In genomic region chr9:37969130-37969529, GRCh38 we compare ENCODE assay signal across 13 cellular contexts.
A peak's percentile ranks its signal among the peaks of the same experiment; 100 is the strongest.
DNase-seq lines count a peak whose midpoint lies in the region; FAIRE-seq and TF ChIP-seq lines count a peak whose summit lies in the region.
"Had no signal": no experiment of that assay in that cellular context is flagged by ENCODE, and none has a peak within 500 bp of the region (broad histone marks: within the 10 kb centered on the region; RNA-seq: fewer than 3 reads in every experiment).

No MANE protein-coding gene starts in this region.

- H3K4me2 ChIP-seq in Karpas-422 (ENCODE audit: low read depth, low read length, poor library complexity, severe bottlenecking) (no peak overlapping the region), astrocyte (ENCODE audit: low read length) (peak overlapping the region; percentile 44)

- H3K27ac ChIP-seq in Karpas-422 (ENCODE audit: low read length), result peak overlapping the region; percentile 34
- H3K27ac ChIP-seq in astrocyte (ENCODE audit: low read depth, low read length), result peak overlapping the region; percentile 57
- peak overlapping the region; percentile 78 to 93 (median 87) for H3K27ac ChIP-seq in stomach

- H3K4me1 Mint-ChIP-seq in astrocyte (ENCODE audit: low read depth, unreplicated experiment), result peaks cover 66% of the 10 kb centered on the region

- H3K4me1 ChIP-seq in Karpas-422 (ENCODE audit: low read length), result peaks cover 47% of the 10 kb centered on the region
- H3K4me1 ChIP-seq in astrocyte (ENCODE audit: insufficient read depth, low read length), result peaks cover 53% of the 10 kb centered on the region
- peaks cover 61 to 82% (median 71%) of the 10 kb centered on the region in 4 donors for H3K4me1 ChIP-seq in stomach

- H3K36me3 Mint-ChIP-seq in astrocyte (ENCODE audit: low read depth, unreplicated experiment), result peaks cover 33% of the 10 kb centered on the region
- H3K36me3 Mint-ChIP-seq: activated naive CD4-positive, alpha-beta T cell treated with anti-CD3 and anti-CD28 coated beads, Interleukin-2, amount 50 U/mL, for 72 hours; naive thymus-derived CD4-positive, alpha-beta T cell had no signal

- WGBS in stomach, 5 donors, result 18 to 43% (median 32%) methylated on average over 2 of the region's 2 CpGs

- H3K27me3 ChIP-seq in Karpas-422 (ENCODE audit: low read length), result no peaks in the 10 kb centered on the region
- no peaks in the 10 kb centered on the region for H3K27me3 ChIP-seq in astrocyte (ENCODE audit: insufficient read depth, low read length)
- H3K27me3 ChIP-seq in stomach, result no peaks in the 10 kb centered on the region

- no peaks in the 10 kb centered on the region for H3K9me3 Mint-ChIP-seq in astrocyte (ENCODE audit: unreplicated experiment)
- H3K9me3 Mint-ChIP-seq: activated naive CD4-positive, alpha-beta T cell treated with anti-CD3 and anti-CD28 coated beads, Interleukin-2, amount 50 U/mL, for 72 hours; endodermal cell; naive thymus-derived CD4-positive, alpha-beta T cell had no signal

- H3K36me3 ChIP-seq in Karpas-422 (ENCODE audit: insufficient read depth, low read length), result no peaks in the 10 kb centered on the region
- H3K36me3 ChIP-seq in astrocyte (ENCODE audit: insufficient read depth, low read length), result peaks cover 5% of the 10 kb centered on the region
- H3K36me3 ChIP-seq in stomach, result peaks cover 4 to 19% (median 9%) of the 10 kb centered on the region in 4 donors

- no peak for TF ChIP-seq POLR2A in stomach (IDR thresholded peaks at IDR 0.05)

- H4K20me1 ChIP-seq in Karpas-422 (ENCODE audit: insufficient read depth, low read depth, low read length) (no peaks in the 10 kb centered on the region; the same call in 1 of the 2 replicates), astrocyte (ENCODE audit: insufficient read depth, low read length) (peaks cover 20% of the 10 kb centered on the region)

- no peaks in the 10 kb centered on the region for H3K27me3 Mint-ChIP-seq in astrocyte (ENCODE audit: low read depth, unreplicated experiment)

- peak overlapping the region; percentile 3; the same call in 1 of the 2 replicates for H3K9ac ChIP-seq in Karpas-422 (ENCODE audit: low read length)
- H3K9ac ChIP-seq in astrocyte (ENCODE audit: low read length), result peak overlapping the region; percentile 6

- TF ChIP-seq CTCF in astrocyte (IDR thresholded peaks at IDR 0.05; ENCODE audit: insufficient read depth, low read depth, low read length), result no peak
- TF ChIP-seq CTCF in stomach (IDR thresholded peaks at IDR 0.05), result no peak

- H3K4me3 ChIP-seq in Karpas-422 (ENCODE audit: low read length) (no peak overlapping the region), astrocyte (ENCODE audit: insufficient read depth, low read depth, low read length) (no peak overlapping the region), stomach (no peak overlapping the region)

- H3K79me2 ChIP-seq in Karpas-422 (ENCODE audit: low read length) (peaks cover 16% of the 10 kb centered on the region), astrocyte (ENCODE audit: insufficient read depth, low read length) (peaks cover 58% of the 10 kb centered on the region)

- H3K9me2 ChIP-seq in Karpas-422 (replicated peaks; ENCODE audit: insufficient read depth, low read length), result no peaks in the 10 kb centered on the region

- H3K4me3 Mint-ChIP-seq in astrocyte (ENCODE audit: unreplicated experiment), result no peak overlapping the region
- H3K4me3 Mint-ChIP-seq: endodermal cell; naive thymus-derived CD4-positive, alpha-beta T cell had no signal

- TF ChIP-seq EP300 in stomach (IDR thresholded peaks at IDR 0.05), result no peak

- DNase-seq in Karpas-422, result no peak
- peak; percentile 55 for DNase-seq in astrocyte (ENCODE audit: low read depth)
- peak; percentile 38 for DNase-seq in hepatic stellate cell (ENCODE audit: low spot score)
- DNase-seq in stomach, result peak; percentile 95
- DNase-seq in stimulated activated CD4-positive, alpha-beta T cell treated with anti-CD3 and anti-CD28 coated beads, Interleukin-1b, Interleukin-23, amount 100 ng/mL, for 48 hours, result no peak
- no peak for DNase-seq in T1000 (lab: John Stamatoyannopoulos, UW)
- no peak for DNase-seq in NCI-H187 treated with DMSO at 0.1 percent for 48 hours (lab: John Stamatoyannopoulos, UW)
- no peak for DNase-seq in effector CD8-positive, alpha-beta T cell (lab: John Stamatoyannopoulos, UW)
- DNase-seq: DMS 273 treated with DMSO at 0.1 percent for 48 hours; endodermal cell; naive thymus-derived CD4-positive, alpha-beta T cell; NCI-H524 treated with DMSO at 0.1 percent for 48 hours had no signal

- H3K27ac Mint-ChIP-seq in astrocyte (ENCODE audit: unreplicated experiment), result no peak overlapping the region
- H3K27ac Mint-ChIP-seq: activated naive CD4-positive, alpha-beta T cell treated with anti-CD3 and anti-CD28 coated beads, Interleukin-2, amount 50 U/mL, for 72 hours; endodermal cell; naive thymus-derived CD4-positive, alpha-beta T cell had no signal

- no peak overlapping the region for H2AFZ ChIP-seq in Karpas-422 (ENCODE audit: low read length)
- no peak overlapping the region for H2AFZ ChIP-seq in astrocyte (ENCODE audit: low read depth, low read length)

- intact Hi-C loops in stomach (cut with DNase I; ENCODE audit: low total_unique reads), result no loop called here

- H3K9me3 ChIP-seq in Karpas-422 (ENCODE audit: low read length), result no peaks in the 10 kb centered on the region
- no peaks in the 10 kb centered on the region for H3K9me3 ChIP-seq in astrocyte (ENCODE audit: insufficient read depth, low read depth, low read length)
- no peaks in the 10 kb centered on the region for H3K9me3 ChIP-seq in stomach

- no peak for FAIRE-seq in astrocyte (lab: Jason Lieb, UNC)

Comparison
In these comparisons a context has a peak if more than half of its experiments do, and no peak if none do; other contexts are left out.
1. DNase-seq: peak in astrocyte (single experiment), hepatic stellate cell (single experiment) and stomach (single experiment); none in Karpas-422 (single experiment), stimulated activated CD4-positive, alpha-beta T cell treated with anti-CD3 and anti-CD28 coated beads, Interleukin-1b, Interleukin-23, amount 100 ng/mL, for 48 hours (single experiment), T1000 (single experiment), NCI-H187 treated with DMSO at 0.1 percent for 48 hours (single experiment) and effector CD8-positive, alpha-beta T cell (single experiment).
2. H3K27ac ChIP-seq: peak in every context shown above with its lines; median percentile 87 in stomach; 57 in astrocyte; 34 in Karpas-422.